Comparison of ENCODE assay signal across 19 cellular contexts in the genomic region with DNA sequence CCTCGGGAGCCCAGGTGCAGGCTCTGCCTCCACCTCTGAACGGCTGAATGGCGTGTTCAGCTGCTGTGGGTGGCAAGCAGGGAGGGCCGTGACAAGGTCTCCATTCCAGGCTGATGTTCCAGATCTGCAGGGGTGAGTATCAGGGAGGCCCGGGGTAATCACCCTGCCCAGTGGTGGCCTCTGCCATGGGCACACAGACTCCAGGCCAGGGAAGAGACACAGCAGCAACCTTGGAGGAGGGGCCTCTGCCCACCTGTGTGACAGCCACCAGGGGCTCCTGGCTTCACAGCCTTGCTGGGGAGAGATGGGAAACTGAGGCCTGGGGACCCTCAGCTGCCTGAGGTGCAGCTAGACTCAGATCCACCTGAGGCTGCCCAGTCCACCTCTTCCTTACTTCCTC. TPM values are rescaled to one million over a fixed set of nuclear protein-coding genes. Genes with fewer than 3 reads are reported as not detected.
DNase-seq lines count a peak whose midpoint lies in the region; ATAC-seq and TF ChIP-seq lines count a peak whose summit lies in the region.
"Had no signal": no experiment of that assay in that cellular context is flagged by ENCODE, and none has a peak within 500 bp of the region (broad histone marks: within the 10 kb centered on the region; RNA-seq: fewer than 3 reads in every experiment).

No MANE protein-coding gene starts in this region.

- H3K27me3 Mint-ChIP-seq in endothelial cell (ENCODE audit: unreplicated experiment), result no peaks in the 10 kb centered on the region
- no peaks in the 10 kb centered on the region for H3K27me3 Mint-ChIP-seq in endodermal cell (ENCODE audit: insufficient read depth)
- H3K27me3 Mint-ChIP-seq: B cell had no signal

- ATAC-seq in GM21360 (IDR thresholded peaks at IDR 0.05; ENCODE audit: unreplicated experiment) (no peak), HG03442 (IDR thresholded peaks at IDR 0.05; ENCODE audit: unreplicated experiment) (no peak), HG02970 (IDR thresholded peaks at IDR 0.05; ENCODE audit: low FRiP score, unreplicated experiment) (no peak)
- ATAC-seq: CD8-positive, alpha-beta T cell had no signal

- H3K27ac Mint-ChIP-seq in endothelial cell (ENCODE audit: unreplicated experiment), result peak overlapping the region; percentile 30
- no peak overlapping the region for H3K27ac Mint-ChIP-seq in endodermal cell
- H3K27ac Mint-ChIP-seq: B cell; CD4-positive, CD25-positive, alpha-beta regulatory T cell; CD8-positive, alpha-beta T cell; HFFc6 had no signal

- no peaks in the 10 kb centered on the region for H3K4me1 Mint-ChIP-seq in endothelial cell (ENCODE audit: unreplicated experiment)
- peaks cover 4% of the 10 kb centered on the region for H3K4me1 Mint-ChIP-seq in endodermal cell
- H3K4me1 Mint-ChIP-seq: B cell; CD4-positive, CD25-positive, alpha-beta regulatory T cell had no signal

- peaks cover 15% of the 10 kb centered on the region for H3K36me3 ChIP-seq in BLaER1
- no peaks in the 10 kb centered on the region for H3K36me3 ChIP-seq in testis (ENCODE audit: low read depth, missing control alignments)
- H3K36me3 ChIP-seq in endodermal cell (ENCODE audit: control insufficient read depth, insufficient read depth, low read length), result peaks cover 43% of the 10 kb centered on the region
- H3K36me3 ChIP-seq: HAP-1 had no signal

- no peaks in the 10 kb centered on the region for H3K27me3 ChIP-seq in BLaER1
- H3K27me3 ChIP-seq in HL-60 (ENCODE audit: insufficient read depth, poor library complexity, severe bottlenecking), result no peaks in the 10 kb centered on the region
- no peaks in the 10 kb centered on the region for H3K27me3 ChIP-seq in testis
- H3K27me3 ChIP-seq in endodermal cell (ENCODE audit: control insufficient read depth, insufficient read depth, low read length, poor library complexity, severe bottlenecking), result no peaks in the 10 kb centered on the region

- H3K4me2 ChIP-seq in BLaER1, result no peak overlapping the region

- H3K4me3 ChIP-seq in BLaER1, result peak overlapping the region; percentile 39
- no peak overlapping the region for H3K4me3 ChIP-seq in HL-60 (replicated peaks; ENCODE audit: insufficient read depth, low read length)
- no peak overlapping the region for H3K4me3 ChIP-seq in testis
- H3K4me3 ChIP-seq in endodermal cell (ENCODE audit: low read length), result no peak overlapping the region
- H3K4me3 ChIP-seq: HAP-1 had no signal

- TF ChIP-seq POLR2A in testis (IDR thresholded peaks at IDR 0.05), result no peak

- WGBS in testis, 2 donors, result 89 to 100% methylated on average over 4 to 5 of the region's 5 CpGs
- 92 to 96% methylated on average over 5 of the region's 5 CpGs for WGBS in endodermal cell (ENCODE audit: insufficient coverage in 1 of 2, insufficient read length in 1 of 2), 2 experiments

- H3K4me1 ChIP-seq in BLaER1 (peaks cover 22% of the 10 kb centered on the region), testis (no peaks in the 10 kb centered on the region), endodermal cell (ENCODE audit: control insufficient read depth, insufficient read depth, low read length) (no peaks in the 10 kb centered on the region)
- H3K4me1 ChIP-seq: Caco-2, HAP-1 had no signal

- H3K9ac ChIP-seq in BLaER1 (no peak overlapping the region), endodermal cell (ENCODE audit: extremely low read depth, low read length, poor library complexity, severe bottlenecking) (no peak overlapping the region)

- H3K27ac ChIP-seq in BLaER1 (no peak overlapping the region), HL-60 (replicated peaks) (peak overlapping the region; percentile 95), testis (peak overlapping the region; percentile 16 to 63), endodermal cell (ENCODE audit: low read depth, low read length) (no peak overlapping the region)
- H3K27ac ChIP-seq: 22Rv1 had no signal

- H3K36me3 Mint-ChIP-seq in endothelial cell (ENCODE audit: low read depth, unreplicated experiment) (peaks cover 30% of the 10 kb centered on the region), endodermal cell (ENCODE audit: low read depth) (peaks cover 35% of the 10 kb centered on the region)

- H3K9me3 ChIP-seq in BLaER1 (peaks cover 75% of the 10 kb centered on the region), testis (no peaks in the 10 kb centered on the region), endodermal cell (ENCODE audit: control insufficient read depth, low read length) (peaks cover 52% of the 10 kb centered on the region)

- H3K4me3 Mint-ChIP-seq in endothelial cell (ENCODE audit: unreplicated experiment) (no peak overlapping the region), endodermal cell (no peak overlapping the region)
- H3K4me3 Mint-ChIP-seq: B cell; CD4-positive, CD25-positive, alpha-beta regulatory T cell; CD8-positive, alpha-beta T cell; HFFc6 had no signal

- no peaks in the 10 kb centered on the region for H4K20me1 ChIP-seq in BLaER1

- H3K9me3 Mint-ChIP-seq in endothelial cell (ENCODE audit: unreplicated experiment) (peaks cover 25% of the 10 kb centered on the region), endodermal cell (peaks cover 57% of the 10 kb centered on the region)

- DNase-seq in HL-60 (ENCODE audit: low read depth in 1 of 2, low spot score in 1 of 2), result no peak
- DNase-seq in endothelial cell (ENCODE audit: low spot score), result no peak
- DNase-seq in testis, result no peak
- DNase-seq in endodermal cell, result no peak
- DNase-seq: C1 segment of cervical spinal cord; Caco-2; CD4-positive, CD25-positive, alpha-beta regulatory T cell; CD8-positive, alpha-beta T cell; DMS53; DMS79 treated with DMSO at 0.1 percent for 48 hours; GOT3; HFFc6 had no signal

- TF ChIP-seq CTCF in HL-60 (IDR thresholded peaks at IDR 0.05; ENCODE audit: insufficient read depth, low read length) (no peak), endothelial cell (IDR thresholded peaks at IDR 0.05; ENCODE audit: unreplicated experiment) (no peak), testis (IDR thresholded peaks at IDR 0.05) (no peak), endodermal cell (conservative IDR thresholded peaks at IDR 0.05) (no peak)

- intact Hi-C loops in testis (cut with DNase I; ENCODE audit: low total_unique reads), result no loop called here

RNA-seq across cellular contexts. Expression of a gene that starts 25.6 kb away (rescaled TPM):
- total RNA-seq in endothelial cell (ENCODE audit: unreplicated experiment), result 46.5 TPM
- total RNA-seq in testis, result 10 to 100 TPM; 80.4 to 80.6 TPM
- polyA plus RNA-seq in testis (ENCODE audit: insufficient read depth, low read depth, low replicate concordance), result 49.5 TPM
- 10 to 100 TPM; 48.0 to 52.1 TPM for total RNA-seq in endodermal cell
- 32.3 TPM for polyA plus RNA-seq in endodermal cell (2013, experiment 1 of 2)
- 30.3 TPM for polyA plus RNA-seq in endodermal cell (2013, experiment 2 of 2)

Comparison
In these comparisons a context has a peak if more than half of its experiments do, and no peak if none do; other contexts are left out.
1. H3K27ac ChIP-seq: peak in HL-60 (single experiment) and testis (2 of 2); none in BLaER1 (single experiment) and endodermal cell (single experiment).